In genomic region chr4:21830272-21830671, GRCh38 we compare ENCODE assay signal across 20 cellular contexts.
DNase-seq lines count a peak whose midpoint lies in the region; ATAC-seq, FAIRE-seq and TF ChIP-seq lines count a peak whose summit lies in the region.
"Had no signal": no experiment of that assay in that cellular context is flagged by ENCODE, and none has a peak within 500 bp of the region (broad histone marks: within the 10 kb centered on the region; RNA-seq: fewer than 3 reads in every experiment).

No MANE protein-coding gene starts in this region.

- no peaks in the 10 kb centered on the region for H3K36me3 Mint-ChIP-seq in mesothelial cell of epicardium

- ATAC-seq in HepG2 (no peak), HG02571 (IDR thresholded peaks at IDR 0.05; ENCODE audit: unreplicated experiment) (no peak)
- ATAC-seq: GM12878, HCT116, T-helper 17 cell had no signal

- H3K27me3 ChIP-seq in SK-N-SH (ENCODE audit: insufficient read depth) (no peaks in the 10 kb centered on the region), fibroblast of lung (ENCODE audit: control insufficient read depth, insufficient read depth, low read length) (no peaks in the 10 kb centered on the region), HepG2 (ENCODE audit: control insufficient read depth in 1 of 2, insufficient read depth in 2 of 2, low read length in 2 of 2) (no peaks in the 10 kb centered on the region)

- BruUV-seq in HepG2 (replicated peaks; lab: Mats Ljungman, UMichigan): no TSS peak

- H3K4me1 Mint-ChIP-seq in mesothelial cell of epicardium: no peaks in the 10 kb centered on the region
- H3K4me1 Mint-ChIP-seq: T-helper 17 cell had no signal

- H3K4me2 ChIP-seq in SK-N-SH (no peak overlapping the region), fibroblast of lung (ENCODE audit: extremely low read depth, insufficient read depth, low read length) (no peak overlapping the region), HepG2 (ENCODE audit: low read depth, low read length) (no peak overlapping the region)

- H4K20me1 ChIP-seq in SK-N-SH (ENCODE audit: insufficient read depth): no peaks in the 10 kb centered on the region
- no peaks in the 10 kb centered on the region for H4K20me1 ChIP-seq in fibroblast of lung (ENCODE audit: control insufficient read depth, extremely low read depth, insufficient read depth, low read length)
- no peaks in the 10 kb centered on the region for H4K20me1 ChIP-seq in HepG2 (ENCODE audit: insufficient read depth, low read length)

- H3K36me3 ChIP-seq in SK-N-SH (replicated peaks in 1 of 2; ENCODE audit: control insufficient read depth in 1 of 2, insufficient read depth in 2 of 2, low read length in 1 of 2) (no peaks in the 10 kb centered on the region), fibroblast of lung (ENCODE audit: control insufficient read depth, insufficient read depth, low read length) (no peaks in the 10 kb centered on the region), HepG2 (replicated peaks in 1 of 2; ENCODE audit: control insufficient read depth in 1 of 2, insufficient read depth in 2 of 2, low read length in 2 of 2) (no peaks in the 10 kb centered on the region)

- no peaks in the 10 kb centered on the region for H3K9me2 ChIP-seq in SK-N-SH

- H3K79me2 ChIP-seq in SK-N-SH (ENCODE audit: insufficient read depth) (no peaks in the 10 kb centered on the region), fibroblast of lung (ENCODE audit: control insufficient read depth, insufficient read depth, low read length) (no peaks in the 10 kb centered on the region), HepG2 (ENCODE audit: insufficient read depth, low read length) (no peaks in the 10 kb centered on the region)

- POLR2A ChIA-PET in SK-N-SH (lab: Yijun Ruan, JAX): no interaction called here
- POLR2A ChIA-PET in HepG2 (lab: Yijun Ruan, JAX): no interaction called here

- H3K9me3 ChIP-seq in SK-N-SH (no peaks in the 10 kb centered on the region), fibroblast of lung (ENCODE audit: control insufficient read depth, insufficient read depth, low read depth, low read length) (no peaks in the 10 kb centered on the region), HepG2 (ENCODE audit: low read length) (no peaks in the 10 kb centered on the region)

- H3K9me3 Mint-ChIP-seq in mesothelial cell of epicardium: peaks cover 13% of the 10 kb centered on the region

- H3K27ac ChIP-seq in SK-N-SH (ENCODE audit: low read depth in 2 of 2, low read length in 1 of 2) (no peak overlapping the region), fibroblast of lung (ENCODE audit: insufficient read depth, low read length) (no peak overlapping the region), HepG2 (ENCODE audit: extremely low read length, insufficient read depth, low read length) (no peak overlapping the region)
- H3K27ac ChIP-seq: C4-2B, GM23248, RWPE1 had no signal

- no peak overlapping the region for H3K9ac ChIP-seq in SK-N-SH
- H3K9ac ChIP-seq in fibroblast of lung (ENCODE audit: insufficient read depth, low read length): no peak overlapping the region
- H3K9ac ChIP-seq in HepG2 (ENCODE audit: insufficient read depth, low read depth, low read length): no peak overlapping the region
- H3K9ac ChIP-seq: GM23248 had no signal

- no peak overlapping the region for H3K27ac Mint-ChIP-seq in mesothelial cell of epicardium
- H3K27ac Mint-ChIP-seq: T-helper 17 cell had no signal

- TF ChIP-seq EP300 in SK-N-SH (IDR thresholded peaks at IDR 0.05; ENCODE audit: borderline replicate concordance in 1 of 2, low read depth in 1 of 2, low read length in 1 of 2): no peak
- no peak for TF ChIP-seq EP300 in HepG2 (IDR thresholded peaks at IDR 0.05; ENCODE audit: low read depth in 2 of 2, low read length in 2 of 2)
- no peak for TF ChIP-seq EP300 in HepG2 (CRISPR knock-in tag; IDR thresholded peaks at IDR 0.05; ENCODE audit: borderline replicate concordance)

- CTCF ChIA-PET in SK-N-SH (lab: Yijun Ruan, JAX): interaction anchor here (1.4 kb wide), 1 partner anchor 40 kb away, joined by 5 read pairs; no protein-coding TSS in a partner anchor
- CTCF ChIA-PET in HepG2 (lab: Yijun Ruan, JAX; ENCODE audit: low intra/inter-chr PET ratio, low total read pairs): no interaction called here

- H3K4me3 ChIP-seq in SK-N-SH (ENCODE audit: low read depth in 2 of 2, low read length in 1 of 2): no peak overlapping the region
- H3K4me3 ChIP-seq in fibroblast of lung (replicated peaks in 1 of 4; ENCODE audit: control extremely low read depth in 1 of 4, insufficient read depth in 1 of 4, low read depth in 3 of 4, low read length in 4 of 4): no peak overlapping the region
- H3K4me3 ChIP-seq in HepG2 (replicated peaks in 1 of 3; ENCODE audit: insufficient read depth in 1 of 3, low read depth in 2 of 3, low read length in 3 of 3): no peak overlapping the region
- H3K4me3 ChIP-seq: GM12878, GM23248 had no signal

- no peaks in the 10 kb centered on the region for H3K27me3 Mint-ChIP-seq in mesothelial cell of epicardium (ENCODE audit: low read depth)
- H3K27me3 Mint-ChIP-seq: T-helper 17 cell had no signal

- H3F3A ChIP-seq in SK-N-SH (replicated peaks; ENCODE audit: insufficient read depth): no peaks in the 10 kb centered on the region

- intact Hi-C loops in HepG2 (cut with micrococcal nuclease; ENCODE audit: unreplicated experiment): no loop called here

- TF ChIP-seq RAD21 in SK-N-SH (IDR thresholded peaks at IDR 0.05; ENCODE audit: low read length) (no peak), HepG2 (CRISPR knock-in tag; IDR thresholded peaks at IDR 0.05) (no peak)

- TF ChIP-seq CTCF in SK-N-SH (IDR thresholded peaks at IDR 0.05) (no peak), fibroblast of lung (conservative IDR thresholded peaks at IDR 0.05 in 1 of 2, IDR thresholded peaks at IDR 0.05 in 1 of 2; ENCODE audit: low read depth in 1 of 2, low read length in 2 of 2) (no peak), HepG2 (CRISPR knock-in tag; IDR thresholded peaks at IDR 0.05) (no peak), mesothelial cell of epicardium (IDR thresholded peaks at IDR 0.05; ENCODE audit: unreplicated experiment) (no peak)

- H3K4me1 ChIP-seq in SK-N-SH (ENCODE audit: control insufficient read depth in 1 of 2, insufficient read depth in 2 of 2, low read depth in 1 of 2, low read length in 1 of 2): no peaks in the 10 kb centered on the region; a peak in 1 of 4 replicates
- H3K4me1 ChIP-seq in fibroblast of lung (ENCODE audit: control insufficient read depth, extremely low read depth, insufficient read depth, low read length): no peaks in the 10 kb centered on the region
- H3K4me1 ChIP-seq in HepG2 (ENCODE audit: insufficient read depth, low read length): no peaks in the 10 kb centered on the region

- H2AFZ ChIP-seq in SK-N-SH (ENCODE audit: low read depth) (no peak overlapping the region), fibroblast of lung (ENCODE audit: low read length) (no peak overlapping the region), HepG2 (ENCODE audit: low read length) (no peak overlapping the region)
- H2AFZ ChIP-seq: GM23248 had no signal

- 18% methylated on average over 5 of the region's 5 CpGs for WGBS in SK-N-SH (ENCODE audit: low lambda C conversion rate)
- WGBS in HepG2 (ENCODE audit: low lambda C conversion rate): 0% methylated on average over 4 of the region's 5 CpGs

- in situ Hi-C loops in HepG2 (cut with HindIII; ENCODE audit: extremely low pct_ligation_motif_present, low pct_unique_long_range_greater_than_20kb): no loop called here

- H3K4me3 Mint-ChIP-seq in mesothelial cell of epicardium: no peak overlapping the region
- H3K4me3 Mint-ChIP-seq: T-helper 17 cell had no signal

- TF ChIP-seq POLR2A in HepG2 (IDR thresholded peaks at IDR 0.05; ENCODE audit: insufficient read depth in 1 of 2, low read depth in 2 of 2, low read length in 2 of 2): no peak

- FAIRE-seq in HepG2 (lab: Jason Lieb, UNC): no peak
- FAIRE-seq: GM12878 had no signal

- DNase-seq in HT1080 (ENCODE audit: low read depth): peak; percentile 28
- DNase-seq in SK-N-SH: no peak
- peak; percentile 10 to 11 for DNase-seq in fibroblast of lung (ENCODE audit: low read depth in 2 of 2)
- DNase-seq in renal cortical epithelial cell (ENCODE audit: low read depth): peak; percentile 7
- DNase-seq in HepG2 (ENCODE audit: low spot score): no peak
- DNase-seq in mesothelial cell of epicardium (ENCODE audit: low spot score in 2 of 2, unreplicated experiment in 2 of 2): no peak
- no peak for DNase-seq in NCI-H226
- DNase-seq: AML-193, GM23248, IMR-90, NCI-H1105, NCI-H2081 treated with DMSO at 0.1 percent for 48 hours, OCI-M1, SIG-M5, T-helper 17 cell had no signal

TF ChIP-seq in SK-N-SH, 30 proteins besides CTCF, POLR2A, EP300 and RAD21:
- TF ChIP-seq JUND (IDR thresholded peaks at IDR 0.05) (0 out of 2 replicates have a peak, but pooled peaks have one; percentile 27), RFX5 (IDR thresholded peaks at IDR 0.05; ENCODE audit: low read length) (no peak), FOSL2 (IDR thresholded peaks at IDR 0.05; ENCODE audit: borderline replicate concordance, low read depth) (peak; percentile 49; the same call in 1 of the 2 replicates)
TF ChIP-seq in SK-N-SH: peak in this region for 2.

TF ChIP-seq in HepG2, 621 proteins besides CTCF, POLR2A, EP300 and RAD21 (continues in another document):
- no peak for TF ChIP-seq MAX (IDR thresholded peaks at IDR 0.05)
- no peak for TF ChIP-seq ZNF10 (CRISPR knock-in tag; IDR thresholded peaks at IDR 0.05; ENCODE audit: borderline replicate concordance, low read depth)
- TF ChIP-seq SOX6 (IDR thresholded peaks at IDR 0.05): no peak
- no peak for TF ChIP-seq SOX6 (CRISPR knock-in tag; IDR thresholded peaks at IDR 0.05)

Comparison
In these comparisons a context has a peak if more than half of its experiments do, and no peak if none do; other contexts are left out.
1. DNase-seq: peak in HT1080 (single experiment), fibroblast of lung (2 of 2) and renal cortical epithelial cell (single experiment); none in SK-N-SH (single experiment), HepG2 (single experiment), mesothelial cell of epicardium (0 of 2) and NCI-H226 (single experiment).